1 cellular context compared by ENCODE assay signal in genomic region chr13:36796052-36796451, GRCh38.
TF ChIP-seq lines count a peak whose summit lies in the region.

No MANE protein-coding gene starts in this region.

TF ChIP-seq in K562, 482 proteins besides CTCF, POLR2A, EP300 and RAD21 (continued from another document):
- TF ChIP-seq TSHZ1 (CRISPR knock-in tag; IDR thresholded peaks at IDR 0.05) (no peak), DEAF1 (CRISPR knock-in tag; IDR thresholded peaks at IDR 0.05) (no peak), NR4A1 (CRISPR knock-in tag; IDR thresholded peaks at IDR 0.05) (no peak), NR4A1 (tag; IDR thresholded peaks at IDR 0.05) (no peak), RBM34 (IDR thresholded peaks at IDR 0.05; ENCODE audit: borderline replicate concordance, insufficient read depth, low read length) (no peak), ZHX1 (conservative IDR thresholded peaks at IDR 0.05; ENCODE audit: low read length) (no peak), COPS2 (conservative IDR thresholded peaks at IDR 0.05) (no peak), TBP (optimal IDR thresholded peaks at IDR 0.05; ENCODE audit: low read depth, low read length) (no peak), ZNF263 (CRISPR knock-in tag; IDR thresholded peaks at IDR 0.05; ENCODE audit: borderline replicate concordance) (no peak), VEZF1 (CRISPR knock-in tag; IDR thresholded peaks at IDR 0.05) (no peak), KAT8 (IDR thresholded peaks at IDR 0.05; ENCODE audit: low read depth) (no peak), ZNF586 (CRISPR knock-in tag; conservative IDR thresholded peaks at IDR 0.05) (no peak), CREB3 (tag; conservative IDR thresholded peaks at IDR 0.05; ENCODE audit: low read depth) (no peak), ETS2 (tag; IDR thresholded peaks at IDR 0.05; ENCODE audit: borderline replicate concordance, poor library complexity, severe bottlenecking) (no peak), SRF (CRISPR knock-in tag; IDR thresholded peaks at IDR 0.05) (peak in 1 of 2 experiments; percentile 88; a peak in 2 of 4 replicates), E2F6 (IDR thresholded peaks at IDR 0.05; ENCODE audit: borderline replicate concordance in 1 of 2, extremely low read depth in 1 of 2, insufficient read depth in 1 of 2, insufficient read length in 1 of 2, low read depth in 1 of 2, low read length in 1 of 2, poor library complexity in 1 of 2, severe bottlenecking in 1 of 2) (no peak), ILF3 (IDR thresholded peaks at IDR 0.05; ENCODE audit: borderline replicate concordance) (no peak), RCOR1 (IDR thresholded peaks at IDR 0.05; ENCODE audit: borderline replicate concordance in 1 of 2, low read depth in 2 of 2, low read length in 2 of 2) (no peak), MEIS2 (IDR thresholded peaks at IDR 0.05; ENCODE audit: partially characterized antibody) (peak; percentile 72), KDM2B (CRISPR knock-in tag; IDR thresholded peaks at IDR 0.05) (no peak), ADNP (tag; IDR thresholded peaks at IDR 0.05) (no peak)
